Comparison of ENCODE assay signal across 1 cellular context in genomic region chr14:99143793-99144192, GRCh38.
TF ChIP-seq lines count a peak whose summit lies in the region.

No MANE protein-coding gene starts in this region.

TF ChIP-seq in GM23338, 12 proteins besides CTCF, POLR2A, EP300 and RAD21 (continued from another document):
- TF ChIP-seq, protein P1, sequence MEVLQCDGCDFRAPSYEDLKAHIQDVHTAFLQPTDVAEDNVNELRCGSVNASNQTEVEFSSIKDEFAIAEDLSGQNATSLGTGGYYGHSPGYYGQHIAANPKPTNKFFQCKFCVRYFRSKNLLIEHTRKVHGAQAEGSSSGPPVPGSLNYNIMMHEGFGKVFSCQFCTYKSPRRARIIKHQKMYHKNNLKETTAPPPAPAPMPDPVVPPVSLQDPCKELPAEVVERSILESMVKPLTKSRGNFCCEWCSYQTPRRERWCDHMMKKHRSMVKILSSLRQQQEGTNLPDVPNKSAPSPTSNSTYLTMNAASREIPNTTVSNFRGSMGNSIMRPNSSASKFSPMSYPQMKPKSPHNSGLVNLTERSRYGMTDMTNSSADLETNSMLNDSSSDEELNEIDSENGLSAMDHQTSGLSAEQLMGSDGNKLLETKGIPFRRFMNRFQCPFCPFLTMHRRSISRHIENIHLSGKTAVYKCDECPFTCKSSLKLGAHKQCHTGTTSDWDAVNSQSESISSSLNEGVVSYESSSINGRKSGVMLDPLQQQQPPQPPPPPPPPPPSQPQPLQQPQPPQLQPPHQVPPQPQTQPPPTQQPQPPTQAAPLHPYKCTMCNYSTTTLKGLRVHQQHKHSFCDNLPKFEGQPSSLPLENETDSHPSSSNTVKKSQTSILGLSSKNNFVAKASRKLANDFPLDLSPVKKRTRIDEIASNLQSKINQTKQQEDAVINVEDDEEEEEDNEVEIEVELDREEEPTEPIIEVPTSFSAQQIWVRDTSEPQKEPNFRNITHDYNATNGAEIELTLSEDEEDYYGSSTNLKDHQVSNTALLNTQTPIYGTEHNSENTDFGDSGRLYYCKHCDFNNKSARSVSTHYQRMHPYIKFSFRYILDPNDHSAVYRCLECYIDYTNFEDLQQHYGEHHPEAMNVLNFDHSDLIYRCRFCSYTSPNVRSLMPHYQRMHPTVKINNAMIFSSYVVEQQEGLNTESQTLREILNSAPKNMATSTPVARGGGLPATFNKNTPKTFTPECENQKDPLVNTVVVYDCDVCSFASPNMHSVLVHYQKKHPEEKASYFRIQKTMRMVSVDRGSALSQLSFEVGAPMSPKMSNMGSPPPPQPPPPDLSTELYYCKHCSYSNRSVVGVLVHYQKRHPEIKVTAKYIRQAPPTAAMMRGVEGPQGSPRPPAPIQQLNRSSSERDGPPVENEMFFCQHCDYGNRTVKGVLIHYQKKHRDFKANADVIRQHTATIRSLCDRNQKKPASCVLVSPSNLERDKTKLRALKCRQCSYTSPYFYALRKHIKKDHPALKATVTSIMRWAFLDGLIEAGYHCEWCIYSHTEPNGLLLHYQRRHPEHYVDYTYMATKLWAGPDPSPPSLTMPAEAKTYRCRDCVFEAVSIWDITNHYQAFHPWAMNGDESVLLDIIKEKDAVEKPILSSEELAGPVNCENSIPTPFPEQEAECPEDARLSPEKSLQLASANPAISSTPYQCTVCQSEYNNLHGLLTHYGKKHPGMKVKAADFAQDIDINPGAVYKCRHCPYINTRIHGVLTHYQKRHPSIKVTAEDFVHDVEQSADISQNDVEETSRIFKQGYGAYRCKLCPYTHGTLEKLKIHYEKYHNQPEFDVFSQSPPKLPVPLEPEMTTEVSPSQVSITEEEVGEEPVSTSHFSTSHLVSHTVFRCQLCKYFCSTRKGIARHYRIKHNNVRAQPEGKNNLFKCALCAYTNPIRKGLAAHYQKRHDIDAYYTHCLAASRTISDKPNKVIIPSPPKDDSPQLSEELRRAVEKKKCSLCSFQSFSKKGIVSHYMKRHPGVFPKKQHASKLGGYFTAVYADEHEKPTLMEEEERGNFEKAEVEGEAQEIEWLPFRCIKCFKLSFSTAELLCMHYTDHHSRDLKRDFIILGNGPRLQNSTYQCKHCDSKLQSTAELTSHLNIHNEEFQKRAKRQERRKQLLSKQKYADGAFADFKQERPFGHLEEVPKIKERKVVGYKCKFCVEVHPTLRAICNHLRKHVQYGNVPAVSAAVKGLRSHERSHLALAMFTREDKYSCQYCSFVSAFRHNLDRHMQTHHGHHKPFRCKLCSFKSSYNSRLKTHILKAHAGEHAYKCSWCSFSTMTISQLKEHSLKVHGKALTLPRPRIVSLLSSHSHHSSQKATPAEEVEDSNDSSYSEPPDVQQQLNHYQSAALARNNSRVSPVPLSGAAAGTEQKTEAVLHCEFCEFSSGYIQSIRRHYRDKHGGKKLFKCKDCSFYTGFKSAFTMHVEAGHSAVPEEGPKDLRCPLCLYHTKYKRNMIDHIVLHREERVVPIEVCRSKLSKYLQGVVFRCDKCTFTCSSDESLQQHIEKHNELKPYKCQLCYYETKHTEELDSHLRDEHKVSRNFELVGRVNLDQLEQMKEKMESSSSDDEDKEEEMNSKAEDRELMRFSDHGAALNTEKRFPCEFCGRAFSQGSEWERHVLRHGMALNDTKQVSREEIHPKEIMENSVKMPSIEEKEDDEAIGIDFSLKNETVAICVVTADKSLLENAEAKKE (CRISPR knock-in tag; IDR thresholded peaks at IDR 0.05) = no peak
- no peak for TF ChIP-seq REST (IDR thresholded peaks at IDR 0.05; ENCODE audit: unreplicated experiment)
